Comparison of ENCODE assay signal across 1 cellular context in the genomic region with DNA sequence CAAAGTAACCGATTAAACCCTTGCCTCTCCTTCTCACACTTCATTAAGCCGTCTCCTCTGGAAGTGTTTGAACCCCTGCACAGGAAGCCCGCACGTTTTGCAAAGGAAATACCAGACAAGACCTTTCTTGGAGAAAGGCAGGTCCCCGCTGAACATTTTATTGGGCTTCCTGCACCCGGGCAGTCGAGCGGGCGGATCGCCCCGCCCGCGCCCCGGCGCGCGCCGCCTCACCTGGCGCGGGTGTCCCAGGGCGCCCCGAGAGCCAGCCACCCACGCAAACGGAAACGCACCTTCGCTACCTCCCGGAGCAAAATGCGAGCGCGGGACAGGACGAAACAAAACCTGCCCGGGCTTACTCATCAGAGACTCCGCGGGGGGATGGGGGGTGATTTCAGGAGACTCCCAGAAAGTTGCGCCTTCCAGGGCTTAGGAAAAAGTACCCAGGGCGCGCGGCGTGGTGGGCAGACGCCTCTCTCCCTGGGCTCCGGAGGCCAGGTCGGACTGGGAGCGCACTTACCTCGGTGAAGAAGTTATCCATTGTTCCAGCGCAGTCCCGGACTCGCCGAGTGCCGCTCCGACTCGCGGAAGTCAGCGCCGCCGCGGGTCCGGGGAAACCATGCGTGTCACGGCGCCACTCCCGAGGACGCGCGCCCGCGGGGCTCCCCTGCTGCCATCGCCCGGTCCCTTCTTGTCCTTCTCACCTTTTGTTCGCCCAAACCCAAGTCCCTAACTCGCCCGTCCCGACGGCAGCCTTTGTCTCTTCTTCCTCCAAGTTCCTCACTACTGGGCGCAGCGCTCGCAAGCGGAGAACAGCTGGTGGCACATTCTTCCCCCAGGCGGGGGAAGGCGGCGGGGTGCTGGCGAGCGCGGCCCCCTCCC.
TF ChIP-seq lines count a peak whose summit lies in the region.

No MANE protein-coding gene starts in this region.

TF ChIP-seq in GM23338, 12 proteins besides CTCF, POLR2A, EP300 and RAD21 (continued from another document):
- TF ChIP-seq ZNF462 (CRISPR knock-in tag; IDR thresholded peaks at IDR 0.05) (no peak), EZH2phosphoT487 (IDR thresholded peaks at IDR 0.05; ENCODE audit: unreplicated experiment) (no peak), STAT1 (IDR thresholded peaks at IDR 0.05; ENCODE audit: unreplicated experiment) (no peak), JUNB (IDR thresholded peaks at IDR 0.05; ENCODE audit: unreplicated experiment) (no peak), EZH2 (IDR thresholded peaks at IDR 0.05; ENCODE audit: low read depth, unreplicated experiment) (no peak), ZNF114 (CRISPR knock-in tag; IDR thresholded peaks at IDR 0.05) (no peak)
- TF ChIP-seq, protein P1, sequence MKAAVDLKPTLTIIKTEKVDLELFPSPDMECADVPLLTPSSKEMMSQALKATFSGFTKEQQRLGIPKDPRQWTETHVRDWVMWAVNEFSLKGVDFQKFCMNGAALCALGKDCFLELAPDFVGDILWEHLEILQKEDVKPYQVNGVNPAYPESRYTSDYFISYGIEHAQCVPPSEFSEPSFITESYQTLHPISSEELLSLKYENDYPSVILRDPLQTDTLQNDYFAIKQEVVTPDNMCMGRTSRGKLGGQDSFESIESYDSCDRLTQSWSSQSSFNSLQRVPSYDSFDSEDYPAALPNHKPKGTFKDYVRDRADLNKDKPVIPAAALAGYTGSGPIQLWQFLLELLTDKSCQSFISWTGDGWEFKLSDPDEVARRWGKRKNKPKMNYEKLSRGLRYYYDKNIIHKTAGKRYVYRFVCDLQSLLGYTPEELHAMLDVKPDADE (IDR thresholded peaks at IDR 0.05), result no peak
TF ChIP-seq in GM23338: peak in this region for 0.
